Comparison of ENCODE assay signal across 10 cellular contexts in the genomic region with DNA sequence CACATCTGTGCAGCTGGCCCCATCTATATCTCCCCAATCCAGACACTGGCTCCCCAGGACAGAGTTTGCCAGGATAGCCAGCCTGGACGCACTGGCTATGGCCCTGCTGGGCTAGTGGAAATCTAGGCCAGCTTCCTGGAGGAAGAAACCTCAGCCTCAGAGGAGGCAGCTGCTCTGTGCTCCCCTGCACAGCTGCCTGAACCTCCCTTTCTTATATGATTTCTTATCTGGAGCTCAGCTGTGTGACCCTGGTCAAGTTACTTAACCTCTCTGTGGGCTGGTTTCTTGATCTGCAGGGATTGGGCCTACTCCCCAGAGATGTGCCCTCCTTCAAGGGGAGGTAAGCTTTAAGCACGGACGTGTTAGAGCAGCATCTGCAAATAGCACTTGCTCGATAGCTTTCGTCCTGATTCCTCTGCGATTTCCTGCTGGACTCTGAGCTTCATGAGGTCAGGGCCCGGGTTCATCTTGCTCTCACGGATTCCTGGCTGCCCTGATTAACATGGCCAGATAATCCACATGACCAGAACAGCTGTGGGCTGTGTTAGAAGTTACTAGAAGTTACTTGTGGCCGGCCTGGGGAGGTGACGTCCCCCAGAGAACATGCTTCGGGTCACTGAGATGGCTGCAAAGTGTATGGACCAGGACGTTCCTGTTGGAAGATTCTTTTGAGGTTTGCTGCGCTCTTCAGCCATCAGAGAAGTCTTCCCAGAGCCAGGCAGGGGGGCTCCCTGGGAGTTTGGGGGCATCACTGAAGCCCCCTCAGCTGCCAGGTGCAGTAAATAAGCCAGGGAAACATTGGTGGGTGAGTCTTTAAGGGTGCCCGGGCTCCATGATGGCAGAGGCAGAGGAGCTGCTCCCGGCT. TPM values are rescaled to one million over a fixed set of nuclear protein-coding genes. Genes with fewer than 3 reads are reported as not detected.
DNase-seq lines count a peak whose midpoint lies in the region; ATAC-seq and TF ChIP-seq lines count a peak whose summit lies in the region.
"Had no signal": no experiment of that assay in that cellular context is flagged by ENCODE, and none has a peak within 500 bp of the region (broad histone marks: within the 10 kb centered on the region; RNA-seq: fewer than 3 reads in every experiment).

No MANE protein-coding gene starts in this region.

- no peaks in the 10 kb centered on the region for H3K36me3 Mint-ChIP-seq in activated CD8-positive, alpha-beta T cell treated with anti-CD3 and anti-CD28 coated beads, Interleukin-2, amount 10 ng/mL, durations not matched to agents 7 days and 5 days (ENCODE audit: low read depth)
- H3K36me3 Mint-ChIP-seq in activated CD8-positive, alpha-beta T cell treated with anti-CD3 and anti-CD28 coated beads for 36 hours (ENCODE audit: low read depth) = no peaks in the 10 kb centered on the region
- no peaks in the 10 kb centered on the region for H3K36me3 Mint-ChIP-seq in neural progenitor cell

- CTCF ChIA-PET in activated CD8-positive, alpha-beta T cell treated with anti-CD3 and anti-CD28 coated beads, Interleukin-2, amount 10 ng/mL, durations not matched to agents 7 days and 5 days (lab: Charles Lee) = interaction anchor here (0.8 to 6.0 kb wide), 7 partner anchors 17 to 475 kb away, joined by 3 to 39 read pairs (median 4); no protein-coding TSS in a partner anchor
- CTCF ChIA-PET in activated CD8-positive, alpha-beta T cell treated with anti-CD3 and anti-CD28 coated beads for 36 hours (lab: Charles Lee) = interaction anchor here (1.1 to 4.1 kb wide), 8 partner anchors 18 to 475 kb away, joined by 3 to 31 read pairs (median 4); no protein-coding TSS in a partner anchor

- POLR2A ChIA-PET in activated CD8-positive, alpha-beta T cell treated with anti-CD3 and anti-CD28 coated beads, Interleukin-2, amount 10 ng/mL, durations not matched to agents 7 days and 5 days (lab: Charles Lee) = interaction anchor here (0.8 to 2.1 kb wide), 2 partner anchors 9 to 467 kb away, joined by 3 to 8 read pairs; no protein-coding TSS in a partner anchor
- POLR2A ChIA-PET in activated CD8-positive, alpha-beta T cell treated with anti-CD3 and anti-CD28 coated beads for 36 hours (lab: Charles Lee) = interaction anchor here (0.6 to 1.5 kb wide), 4 partner anchors 10 to 37 kb away, joined by 3 to 5 read pairs (median 3); no protein-coding TSS in a partner anchor

- H3K79me2 ChIP-seq in neural progenitor cell (ENCODE audit: low read depth) = no peaks in the 10 kb centered on the region

- DNase-seq in activated CD8-positive, alpha-beta T cell treated with anti-CD3 and anti-CD28 coated beads, Interleukin-2, amount 10 ng/mL, durations not matched to agents 7 days and 5 days = no peak
- no peak for DNase-seq in activated CD8-positive, alpha-beta T cell treated with anti-CD3 and anti-CD28 coated beads for 36 hours
- DNase-seq in neural progenitor cell (ENCODE audit: low spot score) = no peak
- no peak for DNase-seq in effector memory CD4-positive, alpha-beta T cell
- DNase-seq: NCI-H1417 treated with DMSO at 0.1 percent for 48 hours had no signal

- no peak overlapping the region for H3K4me3 Mint-ChIP-seq in activated CD8-positive, alpha-beta T cell treated with anti-CD3 and anti-CD28 coated beads, Interleukin-2, amount 10 ng/mL, durations not matched to agents 7 days and 5 days
- no peak overlapping the region for H3K4me3 Mint-ChIP-seq in activated CD8-positive, alpha-beta T cell treated with anti-CD3 and anti-CD28 coated beads for 36 hours
- H3K4me3 Mint-ChIP-seq in neural progenitor cell = peak overlapping the region; percentile 60

- H3K27ac ChIP-seq in gastroesophageal sphincter (peak overlapping the region in 3 of 4 donors; percentile 89 to 91 (median 89)), neural progenitor cell (no peak overlapping the region), urinary bladder (ENCODE audit: low read depth) (peak overlapping the region; percentile 76)
- H3K27ac ChIP-seq in effector memory CD4-positive, alpha-beta T cell (ENCODE audit: insufficient read depth, low read length, poor library complexity, severe bottlenecking) = no peak overlapping the region

- no peak for TF ChIP-seq POLR2A in gastroesophageal sphincter (IDR thresholded peaks at IDR 0.05)

- TF ChIP-seq CTCF in activated CD8-positive, alpha-beta T cell treated with anti-CD3 and anti-CD28 coated beads for 36 hours (IDR thresholded peaks at IDR 0.05) = no peak
- TF ChIP-seq CTCF in gastroesophageal sphincter (IDR thresholded peaks at IDR 0.05) (no peak), neural progenitor cell (IDR thresholded peaks at IDR 0.05) (no peak)

- peaks cover 2% of the 10 kb centered on the region for H3K27me3 Mint-ChIP-seq in activated CD8-positive, alpha-beta T cell treated with anti-CD3 and anti-CD28 coated beads, Interleukin-2, amount 10 ng/mL, durations not matched to agents 7 days and 5 days (ENCODE audit: low read depth)
- H3K27me3 Mint-ChIP-seq in activated CD8-positive, alpha-beta T cell treated with anti-CD3 and anti-CD28 coated beads for 36 hours = no peaks in the 10 kb centered on the region
- peaks cover 7% of the 10 kb centered on the region for H3K27me3 Mint-ChIP-seq in neural progenitor cell (ENCODE audit: insufficient read depth, low read depth)

- TF ChIP-seq EP300 in gastroesophageal sphincter (IDR thresholded peaks at IDR 0.05) = no peak

- no peak for ATAC-seq in activated CD8-positive, alpha-beta T cell treated with anti-CD3 and anti-CD28 coated beads, Interleukin-2, amount 10 ng/mL, durations not matched to agents 7 days and 5 days
- ATAC-seq in activated CD8-positive, alpha-beta T cell treated with anti-CD3 and anti-CD28 coated beads for 36 hours = no peak
- no peak for ATAC-seq in gastroesophageal sphincter
- ATAC-seq in HG02884 (IDR thresholded peaks at IDR 0.05; ENCODE audit: unreplicated experiment) = no peak
- ATAC-seq in GM19397 (IDR thresholded peaks at IDR 0.05; ENCODE audit: unreplicated experiment) = no peak

- H3K27me3 ChIP-seq in gastroesophageal sphincter (no peaks in the 10 kb centered on the region), neural progenitor cell (no peaks in the 10 kb centered on the region)
- no peaks in the 10 kb centered on the region for H3K27me3 ChIP-seq in effector memory CD4-positive, alpha-beta T cell (replicated peaks; ENCODE audit: control insufficient read depth, insufficient read depth, low read length, poor library complexity, severe bottlenecking)

- H3K4me3 ChIP-seq in gastroesophageal sphincter = no peak overlapping the region
- no peak overlapping the region for H3K4me3 ChIP-seq in neural progenitor cell
- H3K4me3 ChIP-seq in urinary bladder (ENCODE audit: low read depth, low read length) = no peak overlapping the region
- H3K4me3 ChIP-seq in effector memory CD4-positive, alpha-beta T cell (ENCODE audit: insufficient read depth, low read depth, low read length, poor library complexity, severe bottlenecking) = no peak overlapping the region
- H3K4me3 ChIP-seq: mucosa of descending colon had no signal

- WGBS in gastroesophageal sphincter (ENCODE audit: low coverage in 1 of 2), 2 donors = 34 to 57% methylated on average over 5 to 7 of the region's 15 CpGs
- 63% methylated on average over 15 of the region's 15 CpGs for WGBS in urinary bladder

- no peaks in the 10 kb centered on the region for H3K36me3 ChIP-seq in gastroesophageal sphincter
- no peaks in the 10 kb centered on the region for H3K36me3 ChIP-seq in neural progenitor cell
- H3K36me3 ChIP-seq in urinary bladder (ENCODE audit: insufficient read depth) = no peaks in the 10 kb centered on the region
- no peaks in the 10 kb centered on the region for H3K36me3 ChIP-seq in effector memory CD4-positive, alpha-beta T cell (ENCODE audit: control insufficient read depth, insufficient read depth, low read length)

- peak overlapping the region; percentile 84 for H3K27ac Mint-ChIP-seq in activated CD8-positive, alpha-beta T cell treated with anti-CD3 and anti-CD28 coated beads, Interleukin-2, amount 10 ng/mL, durations not matched to agents 7 days and 5 days
- H3K27ac Mint-ChIP-seq in activated CD8-positive, alpha-beta T cell treated with anti-CD3 and anti-CD28 coated beads for 36 hours = no peak overlapping the region
- H3K27ac Mint-ChIP-seq in neural progenitor cell = peak overlapping the region; percentile 91

- H3K9me3 ChIP-seq in gastroesophageal sphincter = no peaks in the 10 kb centered on the region
- H3K9me3 ChIP-seq in neural progenitor cell (ENCODE audit: low read depth) = no peaks in the 10 kb centered on the region
- no peaks in the 10 kb centered on the region for H3K9me3 ChIP-seq in effector memory CD4-positive, alpha-beta T cell (ENCODE audit: control insufficient read depth, low read length)
- H3K9me3 ChIP-seq: mucosa of descending colon had no signal

- H3K4me1 Mint-ChIP-seq in activated CD8-positive, alpha-beta T cell treated with anti-CD3 and anti-CD28 coated beads, Interleukin-2, amount 10 ng/mL, durations not matched to agents 7 days and 5 days (ENCODE audit: low read depth) = peaks cover 76% of the 10 kb centered on the region
- peaks cover 44% of the 10 kb centered on the region for H3K4me1 Mint-ChIP-seq in activated CD8-positive, alpha-beta T cell treated with anti-CD3 and anti-CD28 coated beads for 36 hours (ENCODE audit: low read depth)
- peaks cover 60% of the 10 kb centered on the region for H3K4me1 Mint-ChIP-seq in neural progenitor cell

- H3K9me3 Mint-ChIP-seq in activated CD8-positive, alpha-beta T cell treated with anti-CD3 and anti-CD28 coated beads, Interleukin-2, amount 10 ng/mL, durations not matched to agents 7 days and 5 days (ENCODE audit: insufficient read depth) = no peaks in the 10 kb centered on the region
- no peaks in the 10 kb centered on the region for H3K9me3 Mint-ChIP-seq in activated CD8-positive, alpha-beta T cell treated with anti-CD3 and anti-CD28 coated beads for 36 hours
- no peaks in the 10 kb centered on the region for H3K9me3 Mint-ChIP-seq in neural progenitor cell

- H3K9ac ChIP-seq in neural progenitor cell = no peak overlapping the region

- no peaks in the 10 kb centered on the region for H4K20me1 ChIP-seq in neural progenitor cell (ENCODE audit: low read depth)

- no peak overlapping the region for H2AFZ ChIP-seq in neural progenitor cell (replicated peaks)

- intact Hi-C loops in activated CD8-positive, alpha-beta T cell treated with anti-CD3 and anti-CD28 coated beads for 36 hours (cut with micrococcal nuclease) = loop anchor here (10.0 kb wide), 2 partner anchors 122 to 282 kb away; no protein-coding TSS in a partner anchor

- H3K4me2 ChIP-seq in neural progenitor cell = no peak overlapping the region

- H3F3A ChIP-seq in neural progenitor cell (ENCODE audit: low read depth) = peaks cover 35% of the 10 kb centered on the region

- H3K4me1 ChIP-seq in gastroesophageal sphincter (peaks cover 0 to 51% (median 33%) of the 10 kb centered on the region in 3 donors), neural progenitor cell (peaks cover 27% of the 10 kb centered on the region), urinary bladder (ENCODE audit: insufficient read depth) (no peaks in the 10 kb centered on the region)
- peaks cover 32% of the 10 kb centered on the region for H3K4me1 ChIP-seq in effector memory CD4-positive, alpha-beta T cell (ENCODE audit: control insufficient read depth, insufficient read depth, low read length, poor library complexity, severe bottlenecking)

RNA-seq across cellular contexts. Expression of a gene that starts 14.5 kb away (rescaled TPM):
- not detected for total RNA-seq in activated CD8-positive, alpha-beta T cell treated with anti-CD3 and anti-CD28 coated beads, Interleukin-2, amount 10 ng/mL, durations not matched to agents 7 days and 5 days
- not detected for total RNA-seq in activated CD8-positive, alpha-beta T cell treated with anti-CD3 and anti-CD28 coated beads for 36 hours
- total RNA-seq in gastroesophageal sphincter (under 1 TPM in 1 of 4 donors, not detected in 3; 0.27 TPM), neural progenitor cell (ENCODE audit: low replicate concordance) (not detected in 2 replicates), urinary bladder (not detected)
- polyA plus RNA-seq in urinary bladder = 0.28 TPM
- total RNA-seq: mucosa of descending colon had no signal

RNA-seq across cellular contexts. Expression of a gene that starts 19.6 kb away (rescaled TPM):
- total RNA-seq in activated CD8-positive, alpha-beta T cell treated with anti-CD3 and anti-CD28 coated beads, Interleukin-2, amount 10 ng/mL, durations not matched to agents 7 days and 5 days = 10 to 100 TPM; 36.2 to 39.2 TPM
- 10 to 100 TPM; 69.5 to 74.4 TPM for total RNA-seq in activated CD8-positive, alpha-beta T cell treated with anti-CD3 and anti-CD28 coated beads for 36 hours
- total RNA-seq in gastroesophageal sphincter (10 to 100 TPM; 12.8 to 24.0 (median 21.8) TPM), neural progenitor cell (ENCODE audit: low replicate concordance) (22.2 and 29.8 TPM in 2 replicates), urinary bladder (12.8 TPM)
- 46.7 TPM for polyA plus RNA-seq in urinary bladder

RNA-seq across cellular contexts. Expression of a gene that starts 35.6 kb away (rescaled TPM):
- total RNA-seq in activated CD8-positive, alpha-beta T cell treated with anti-CD3 and anti-CD28 coated beads, Interleukin-2, amount 10 ng/mL, durations not matched to agents 7 days and 5 days = 10 to 100 TPM; 25.4 to 27.7 TPM
- total RNA-seq in activated CD8-positive, alpha-beta T cell treated with anti-CD3 and anti-CD28 coated beads for 36 hours = 10 to 100 TPM; 16.6 TPM
- 10 to 100 TPM; 21.3 to 37.2 (median 28.2) TPM for total RNA-seq in gastroesophageal sphincter
- total RNA-seq in neural progenitor cell (ENCODE audit: low replicate concordance) = 9.2 and 21.1 TPM in 2 replicates
- 5.8 TPM for total RNA-seq in urinary bladder
- 16.5 TPM for polyA plus RNA-seq in urinary bladder

RNA-seq across cellular contexts. Expression of a gene that starts 59.1 kb away (rescaled TPM):
- under 1 TPM in 1 of 2 experiments, not detected in 1; 0.21 TPM for total RNA-seq in activated CD8-positive, alpha-beta T cell treated with anti-CD3 and anti-CD28 coated beads, Interleukin-2, amount 10 ng/mL, durations not matched to agents 7 days and 5 days
- 1 to 10 TPM in 1 of 2 experiments, under 1 TPM in 1; 0.85 to 1.2 TPM for total RNA-seq in activated CD8-positive, alpha-beta T cell treated with anti-CD3 and anti-CD28 coated beads for 36 hours
- 10 to 100 TPM in 1 of 4 donors, 1 to 10 TPM in 2, under 1 TPM in 1; 0.93 to 12.1 (median 7.1) TPM for total RNA-seq in gastroesophageal sphincter
- total RNA-seq in neural progenitor cell (ENCODE audit: low replicate concordance) = 1.5 and 5.2 TPM in 2 replicates
- total RNA-seq in urinary bladder = 8.6 TPM
- polyA plus RNA-seq in urinary bladder = 15.8 TPM

Comparison
In these comparisons a context has a peak if more than half of its experiments do, and no peak if none do; other contexts are left out.
1. H3K27ac ChIP-seq: peak in gastroesophageal sphincter (3 of 4) and urinary bladder (single experiment); none in neural progenitor cell (single experiment) and effector memory CD4-positive, alpha-beta T cell (single experiment).